ENCODE assay signal across 1 cellular context in the genomic region with DNA sequence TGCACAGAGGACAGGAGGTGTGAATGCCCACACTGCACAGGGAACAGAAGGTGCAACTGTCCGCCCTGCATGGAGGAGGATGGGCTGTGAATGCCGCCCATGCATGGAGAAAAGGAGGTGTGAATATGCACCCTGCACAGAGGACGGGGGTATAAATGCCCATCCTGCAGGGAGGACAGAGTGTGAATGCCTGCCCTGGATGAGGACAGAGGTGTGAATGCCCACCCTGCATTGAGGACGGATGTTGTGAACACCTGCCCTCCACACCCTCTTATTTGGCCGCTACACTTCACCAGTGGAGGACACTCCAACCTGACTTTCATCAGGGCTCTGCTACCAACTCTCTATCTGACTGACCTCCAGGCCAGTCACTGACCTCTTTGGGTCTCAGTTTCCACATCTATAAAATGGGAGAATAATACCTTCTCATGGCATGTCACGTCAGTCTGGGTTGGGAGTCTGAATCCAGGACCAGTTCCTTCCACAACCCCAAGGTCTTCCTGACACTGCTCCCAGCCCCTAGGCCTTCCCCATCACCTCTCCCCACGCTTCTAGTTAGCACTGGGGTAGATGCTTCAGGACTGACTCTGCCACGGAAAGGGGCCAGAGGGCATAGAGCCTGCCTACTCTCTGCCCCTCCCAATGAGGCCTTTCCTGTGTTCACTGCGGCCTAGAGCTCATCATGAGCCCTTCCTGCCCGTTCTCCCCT.
TF ChIP-seq lines count a peak whose summit lies in the region.

No MANE protein-coding gene starts in this region.

TF ChIP-seq in HepG2, 621 proteins besides CTCF, POLR2A, EP300 and RAD21:
- TF ChIP-seq ZNF629 (CRISPR knock-in tag; conservative IDR thresholded peaks at IDR 0.05): peak; percentile 52; the same call in 1 of the 2 replicates
- TF ChIP-seq, protein P1, sequence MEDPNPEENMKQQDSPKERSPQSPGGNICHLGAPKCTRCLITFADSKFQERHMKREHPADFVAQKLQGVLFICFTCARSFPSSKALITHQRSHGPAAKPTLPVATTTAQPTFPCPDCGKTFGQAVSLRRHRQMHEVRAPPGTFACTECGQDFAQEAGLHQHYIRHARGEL (CRISPR knock-in tag; IDR thresholded peaks at IDR 0.05): no peak
